ENCODE assay signal across 1 cellular context in the genomic region with DNA sequence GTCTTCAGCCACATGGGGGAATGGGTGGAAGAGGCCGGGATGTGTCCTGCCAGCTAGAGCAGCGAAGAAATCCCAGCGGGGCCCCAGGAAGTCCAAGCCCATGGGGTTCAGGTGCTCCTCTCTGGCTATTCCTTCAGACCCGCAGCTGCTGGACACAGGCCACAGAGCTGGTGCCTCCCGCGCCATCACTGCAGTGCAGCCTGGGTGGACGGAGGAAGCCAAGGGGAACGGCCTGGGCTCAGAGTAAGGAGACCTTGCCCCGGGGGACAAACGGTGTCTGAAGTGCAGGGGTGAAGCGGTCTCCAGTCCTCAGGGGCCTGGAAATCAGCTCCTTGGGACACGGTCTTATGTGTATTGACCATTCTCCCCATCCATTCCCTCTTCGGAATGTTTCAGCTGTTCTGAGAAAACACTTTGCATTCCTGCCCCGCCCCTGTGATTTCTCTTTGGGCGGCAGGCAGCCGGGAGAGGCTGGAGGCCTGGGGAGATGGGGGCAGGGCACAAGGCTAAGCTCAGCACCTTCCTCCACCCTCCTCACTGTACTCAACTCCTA.
TF ChIP-seq lines count a peak whose summit lies in the region.

No MANE protein-coding gene starts in this region.

TF ChIP-seq in GM23338, 12 proteins besides CTCF, POLR2A, EP300 and RAD21 (continued from another document):
- no peak for TF ChIP-seq ZNF462 (CRISPR knock-in tag; IDR thresholded peaks at IDR 0.05)
- TF ChIP-seq CREB1 (CRISPR knock-in tag; IDR thresholded peaks at IDR 0.05; ENCODE audit: low read depth): no peak
- no peak for TF ChIP-seq ZNF114 (CRISPR knock-in tag; IDR thresholded peaks at IDR 0.05)
- TF ChIP-seq POLR2AphosphoS5 (IDR thresholded peaks at IDR 0.05; ENCODE audit: low read depth): no peak
- TF ChIP-seq ZNF331 (CRISPR knock-in tag; IDR thresholded peaks at IDR 0.05; ENCODE audit: low read depth): no peak
- no peak for TF ChIP-seq EZH2 (IDR thresholded peaks at IDR 0.05; ENCODE audit: low read depth, unreplicated experiment)
- no peak for TF ChIP-seq EZH2phosphoT487 (IDR thresholded peaks at IDR 0.05; ENCODE audit: unreplicated experiment)
